8 cellular contexts compared by ENCODE assay signal in genomic region chr7:12570529-12571461, GRCh38. TPM values are rescaled to one million over a fixed set of nuclear protein-coding genes. Genes with fewer than 3 reads are reported as not detected.
DNase-seq lines count a peak whose midpoint lies in the region; ATAC-seq and TF ChIP-seq lines count a peak whose summit lies in the region.

SCIN (plus strand) TSS chr7:12570720; CDS start chr7:12570787, 67 bp downstream.

- peaks cover 8% of the 10 kb centered on the region for H3K4me1 ChIP-seq in muscle layer of colon (ENCODE audit: insufficient read depth, low read length)
- H3K4me1 ChIP-seq in tibial artery = peaks cover 0 to 15% (median 9%) of the 10 kb centered on the region in 4 donors

- TF ChIP-seq POLR2A in erythroblast (IDR thresholded peaks at IDR 0.05; ENCODE audit: low read length) = no peak

- H3K27ac Mint-ChIP-seq in activated CD8-positive, alpha-beta memory T cell treated with anti-CD3 and anti-CD28 coated beads, Interleukin-2, amount 10 ng/mL, durations not matched to agents 7 days and 5 days = no peak within 1 kb of the TSS
- peak within 1 kb of the TSS in 2 of 3 donors; percentile 42 to 94 for H3K27ac Mint-ChIP-seq in IgD-negative memory B cell
- no peak within 1 kb of the TSS for H3K27ac Mint-ChIP-seq in activated B cell treated with CpG ODN at 0.5 μM for 24 hours

- peaks cover 50% of the 10 kb centered on the region for H3K27me3 Mint-ChIP-seq in activated CD8-positive, alpha-beta memory T cell treated with anti-CD3 and anti-CD28 coated beads, Interleukin-2, amount 10 ng/mL, durations not matched to agents 7 days and 5 days
- H3K27me3 Mint-ChIP-seq in IgD-negative memory B cell (peaks cover 19% of the 10 kb centered on the region), activated B cell treated with CpG ODN at 0.5 μM for 24 hours (peaks cover 38% of the 10 kb centered on the region)

- CTCF ChIA-PET in activated CD8-positive, alpha-beta memory T cell treated with anti-CD3 and anti-CD28 coated beads, Interleukin-2, amount 10 ng/mL, durations not matched to agents 7 days and 5 days (lab: Charles Lee) = interaction anchor here (0.9 kb wide), 1 partner anchor 16 kb away, joined by 3 read pairs; no protein-coding TSS in a partner anchor
- CTCF ChIA-PET in activated B cell treated with CpG ODN at 0.5 μM for 24 hours (lab: Charles Lee) = no interaction called here

- no peaks in the 10 kb centered on the region for H3K9me3 Mint-ChIP-seq in activated CD8-positive, alpha-beta memory T cell treated with anti-CD3 and anti-CD28 coated beads, Interleukin-2, amount 10 ng/mL, durations not matched to agents 7 days and 5 days (ENCODE audit: low read depth)
- H3K9me3 Mint-ChIP-seq in IgD-negative memory B cell = no peaks in the 10 kb centered on the region
- H3K9me3 Mint-ChIP-seq in activated B cell treated with CpG ODN at 0.5 μM for 24 hours = no peaks in the 10 kb centered on the region

- H3K4me3 ChIP-seq in muscle layer of colon (ENCODE audit: low read depth in 1 of 2, low read length in 2 of 2) = peak within 1 kb of the TSS; percentile 41 to 66
- H3K4me3 ChIP-seq in tibial artery = peak within 1 kb of the TSS; percentile 25 to 39

- peaks cover 1% of the 10 kb centered on the region for H3K36me3 Mint-ChIP-seq in activated CD8-positive, alpha-beta memory T cell treated with anti-CD3 and anti-CD28 coated beads, Interleukin-2, amount 10 ng/mL, durations not matched to agents 7 days and 5 days
- H3K36me3 Mint-ChIP-seq in IgD-negative memory B cell (no peaks in the 10 kb centered on the region), activated B cell treated with CpG ODN at 0.5 μM for 24 hours (ENCODE audit: low read depth) (no peaks in the 10 kb centered on the region)

- peak within 1 kb of the TSS; percentile 71 for H3K4me3 Mint-ChIP-seq in activated CD8-positive, alpha-beta memory T cell treated with anti-CD3 and anti-CD28 coated beads, Interleukin-2, amount 10 ng/mL, durations not matched to agents 7 days and 5 days
- H3K4me3 Mint-ChIP-seq in IgD-negative memory B cell = peak within 1 kb of the TSS; percentile 66 to 98 (median 88)
- peak within 1 kb of the TSS; percentile 65 for H3K4me3 Mint-ChIP-seq in activated B cell treated with CpG ODN at 0.5 μM for 24 hours

- peak; percentile 79 for ATAC-seq in activated CD8-positive, alpha-beta memory T cell treated with anti-CD3 and anti-CD28 coated beads, Interleukin-2, amount 10 ng/mL, durations not matched to agents 7 days and 5 days
- no peak for ATAC-seq in activated B cell treated with CpG ODN at 0.5 μM for 24 hours (ENCODE audit: low read depth)

- peak; percentile 51 for DNase-seq in activated CD8-positive, alpha-beta memory T cell treated with anti-CD3 and anti-CD28 coated beads, Interleukin-2, amount 10 ng/mL, durations not matched to agents 7 days and 5 days
- DNase-seq in activated CD8-positive, alpha-beta memory T cell treated with anti-CD3 and anti-CD28 coated beads, Interleukin-2, amount 50 U/mL, for 4 hours = no peak
- DNase-seq in activated B cell treated with CpG ODN at 0.5 μM for 24 hours = no peak
- DNase-seq in erythroblast (lab: John Stamatoyannopoulos, UW) = peak; percentile 36 to 59
- DNase-seq in tibial artery = no peak
- no peak for DNase-seq in superior temporal gyrus (ENCODE audit: extremely low spot score)

- no peak within 1 kb of the TSS for H3K9ac ChIP-seq in muscle layer of colon (ENCODE audit: low read length)

- intact Hi-C loops in activated B cell treated with CpG ODN at 0.5 μM for 24 hours (cut with micrococcal nuclease) = no loop called here
- intact Hi-C loops in tibial artery (cut with DNase I; ENCODE audit: low total_unique reads) = no loop called here

- H3K27ac ChIP-seq in muscle layer of colon (ENCODE audit: low read depth, low read length) (no peak within 1 kb of the TSS), tibial artery (no peak within 1 kb of the TSS)

- H3K36me3 ChIP-seq in muscle layer of colon (ENCODE audit: insufficient read depth, low read length) (no peaks in the 10 kb centered on the region), tibial artery (no peaks in the 10 kb centered on the region)

- POLR2A ChIA-PET in activated B cell treated with CpG ODN at 0.5 μM for 24 hours (lab: Charles Lee) = no interaction called here

- H3K9me3 ChIP-seq in muscle layer of colon (ENCODE audit: low read length) (no peaks in the 10 kb centered on the region), tibial artery (no peaks in the 10 kb centered on the region)

- TF ChIP-seq CTCF in activated B cell treated with CpG ODN at 0.5 μM for 24 hours (IDR thresholded peaks at IDR 0.05) = no peak
- no peak for TF ChIP-seq CTCF in tibial artery (IDR thresholded peaks at IDR 0.05)

- H3K27me3 ChIP-seq in muscle layer of colon (ENCODE audit: control insufficient read depth in 1 of 2, insufficient read depth in 2 of 2, low read length in 2 of 2) (peaks cover 9% of the 10 kb centered on the region in 2 donors), tibial artery (peaks cover 0 to 18% of the 10 kb centered on the region in 2 donors)

- H3K4me1 Mint-ChIP-seq in activated CD8-positive, alpha-beta memory T cell treated with anti-CD3 and anti-CD28 coated beads, Interleukin-2, amount 10 ng/mL, durations not matched to agents 7 days and 5 days = peaks cover 32% of the 10 kb centered on the region
- H3K4me1 Mint-ChIP-seq in IgD-negative memory B cell (peaks cover 3 to 20% (median 19%) of the 10 kb centered on the region in 3 donors), activated B cell treated with CpG ODN at 0.5 μM for 24 hours (peaks cover 16% of the 10 kb centered on the region)

RNA-seq across cellular contexts. Expression of gene SCIN, which starts in this region (rescaled TPM):
- total RNA-seq in activated CD8-positive, alpha-beta memory T cell treated with anti-CD3 and anti-CD28 coated beads, Interleukin-2, amount 10 ng/mL, durations not matched to agents 7 days and 5 days = 1 to 10 TPM; 1.0 to 1.4 TPM
- polyA plus RNA-seq in IgD-negative memory B cell = 1.6 TPM
- 0.05 TPM in 1 of 2 replicates, not detected in the other for total RNA-seq in activated B cell treated with CpG ODN at 0.5 μM for 24 hours

Comparison
In these comparisons a context has a peak if more than half of its experiments do, and no peak if none do; other contexts are left out.
1. DNase-seq: peak in activated CD8-positive, alpha-beta memory T cell treated with anti-CD3 and anti-CD28 coated beads, Interleukin-2, amount 10 ng/mL, durations not matched to agents 7 days and 5 days (single experiment) and erythroblast (2 of 2); none in activated CD8-positive, alpha-beta memory T cell treated with anti-CD3 and anti-CD28 coated beads, Interleukin-2, amount 50 U/mL, for 4 hours (single experiment), activated B cell treated with CpG ODN at 0.5 μM for 24 hours (single experiment), tibial artery (0 of 2) and superior temporal gyrus (single experiment).
2. H3K27ac Mint-ChIP-seq: peak in IgD-negative memory B cell (2 of 3); none in activated CD8-positive, alpha-beta memory T cell treated with anti-CD3 and anti-CD28 coated beads, Interleukin-2, amount 10 ng/mL, durations not matched to agents 7 days and 5 days (single experiment) and activated B cell treated with CpG ODN at 0.5 μM for 24 hours (single experiment).
3. Peak in every context shown above with its lines, with median percentiles within 50 percentile points of each other: H3K4me3 Mint-ChIP-seq.